Comparison of ENCODE assay signal across 31 cellular contexts in the genomic region with DNA sequence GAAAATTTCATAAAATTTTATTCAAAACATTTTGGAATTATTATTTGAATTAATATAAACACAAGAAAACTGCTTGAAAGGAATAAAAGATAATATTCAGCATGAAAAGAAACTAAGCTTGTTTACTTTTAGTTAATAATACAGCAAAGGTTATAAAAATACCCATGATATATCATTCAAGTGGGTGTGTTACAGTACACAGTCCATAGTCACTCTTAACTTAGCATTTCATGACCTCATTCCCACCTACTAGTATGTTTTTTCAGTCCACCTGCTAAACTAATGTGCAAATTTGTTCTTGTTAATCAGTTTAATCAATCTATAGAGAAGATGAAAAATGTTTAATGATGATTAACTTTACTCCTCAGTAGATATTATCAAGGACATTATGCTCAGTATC.
"Had no signal": no experiment of that assay in that cellular context is flagged by ENCODE, and none has a peak within 500 bp of the region (broad histone marks: within the 10 kb centered on the region; RNA-seq: fewer than 3 reads in every experiment).

No MANE protein-coding gene starts in this region.

- FAIRE-seq: bronchial epithelial cell, TTC549 had no signal

- H3K4me1 ChIP-seq: ascending aorta had no signal

- H3K9me3 ChIP-seq: ascending aorta had no signal

- H3K36me3 ChIP-seq: ascending aorta, cardiac muscle cell had no signal

- DNase-seq: activated B cell treated with CpG ODN at 0.5 μM for 24 hours; activated CD4-positive, alpha-beta memory T cell treated with anti-CD3 and anti-CD28 coated beads for 36 hours; activated CD4-positive, alpha-beta T cell treated with anti-CD3 and anti-CD28 coated beads for 4 hours; activated CD4-positive, alpha-beta T cell treated with anti-CD3 and anti-CD28 coated beads, Interleukin-2, amount 10 ng/mL, durations not matched to agents 24 days and 14 days; activated CD4-positive, alpha-beta T cell treated with anti-CD3 and anti-CD28 coated beads, Interleukin-2, amount 50 U/mL, for 1 hour; activated CD4-positive, alpha-beta T cell treated with anti-CD3 and anti-CD28 coated beads, Interleukin-2, amount 50 U/mL, for 4 hours; activated CD4-positive, CD25-positive, alpha-beta regulatory T cell treated with anti-CD3 and anti-CD28 coated beads, Interleukin-2, amount 50 U/mL, for 72 hours; activated CD8-positive, alpha-beta memory T cell treated with anti-CD3 and anti-CD28 coated beads, Interleukin-2, amount 50 U/mL, for 4 hours; activated CD8-positive, alpha-beta T cell treated with anti-CD3 and anti-CD28 coated beads for 36 hours; activated effector memory CD4-positive, alpha-beta T cell treated with anti-CD3 and anti-CD28 coated beads, Interleukin-2, amount 50 U/mL, for 16 hours; activated naive CD4-positive, alpha-beta T cell treated with anti-CD3 and anti-CD28 coated beads, Interleukin-2, amount 10 ng/mL, durations not matched to agents 7 days and 5 days; activated naive CD4-positive, alpha-beta T cell treated with Interleukin-2 at 50 U/mL for 16 hours; activated naive CD8-positive, alpha-beta T cell treated with anti-CD3 and anti-CD28 coated beads, Interleukin-2, amount 10 ng/mL, durations not matched to agents 7 days and 5 days; activated naive CD8-positive, alpha-beta T cell treated with anti-CD3 and anti-CD28 coated beads, Interleukin-2, amount 50 U/mL, for 24 hours; activated T-cell treated with anti-CD3 and anti-CD28 coated beads for 4 hours; activated T-cell treated with anti-CD3 and anti-CD28 coated beads, Interleukin-2, amount 50 U/mL, for 1 hour; activated T-cell treated with anti-CD3 and anti-CD28 coated beads, Interleukin-2, amount 50 U/mL, for 4 hours; activated T-cell treated with anti-CD3 and anti-CD28 coated beads, Interleukin-2, amount 50 U/mL, for 72 hours; amygdala; anterior cingulate cortex; caudate nucleus; SW 1271; T-helper 1 cell; T-helper 2 cell; T-helper 9 cell had no signal

- H3K27ac ChIP-seq: ascending aorta, cardiac muscle cell, VCaP had no signal

- ATAC-seq: activated CD8-positive, alpha-beta T cell treated with anti-CD3 and anti-CD28 coated beads for 36 hours; activated naive CD8-positive, alpha-beta T cell treated with anti-CD3 and anti-CD28 coated beads, Interleukin-2, amount 50 U/mL, for 24 hours; activated T-cell treated with anti-CD3 and anti-CD28 coated beads, Interleukin-2, amount 50 U/mL, for 4 hours; activated T-cell treated with anti-CD3 and anti-CD28 coated beads, Interleukin-2, amount 50 U/mL, for 72 hours; activated T-helper 17 cell treated with anti-CD3 and anti-CD28 coated beads, Interleukin-2, amount 50 U/mL, for 72 hours had no signal

- H3K4me3 ChIP-seq: ascending aorta, cardiac muscle cell had no signal

- H3K27me3 ChIP-seq: ascending aorta, cardiac muscle cell had no signal
